ENCODE assay signal across 8 cellular contexts in the genomic region with DNA sequence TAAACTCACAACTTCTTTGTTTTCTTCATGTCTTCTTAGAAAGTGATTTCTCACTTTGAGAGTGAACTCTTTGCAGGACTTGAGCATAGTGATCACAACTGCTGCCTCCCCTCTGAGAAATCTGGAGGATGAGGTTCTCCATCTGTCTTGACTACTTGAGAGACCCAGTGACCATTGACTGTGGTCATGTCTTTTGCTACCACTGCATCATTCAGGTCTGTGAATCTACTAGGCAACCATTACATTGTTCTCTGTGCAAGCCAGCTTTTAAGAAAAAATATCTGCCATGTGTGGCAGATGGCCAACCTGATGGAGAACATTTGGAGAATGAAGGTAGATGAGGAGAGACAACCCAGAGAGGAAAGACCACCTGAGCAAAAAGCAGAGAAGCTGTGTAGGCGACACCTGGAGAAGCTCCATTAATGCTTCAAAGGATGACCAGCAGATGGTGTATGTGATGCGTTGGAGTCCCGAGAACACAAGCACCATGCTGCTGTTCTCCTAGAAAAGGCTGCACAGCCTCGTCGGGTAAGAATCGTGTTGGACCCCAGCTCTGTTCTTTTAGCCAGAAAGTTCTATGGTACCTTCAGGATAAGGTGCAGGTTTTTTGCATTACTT. TPM values are rescaled to one million over a fixed set of nuclear protein-coding genes. Genes with fewer than 3 reads are reported as not detected.
DNase-seq lines count a peak whose midpoint lies in the region; ATAC-seq, FAIRE-seq and TF ChIP-seq lines count a peak whose summit lies in the region.

No MANE protein-coding gene starts in this region.

- H3K23ac ChIP-seq in neuronal stem cell (ENCODE audit: low read depth, low read length, poor library complexity) = peak overlapping the region; percentile 80

- no peaks in the 10 kb centered on the region for H3K79me1 ChIP-seq in neuronal stem cell (ENCODE audit: low read depth, low read length)

- no peak overlapping the region for H3K18ac ChIP-seq in neuronal stem cell (ENCODE audit: low read length)

- no peak overlapping the region for H2BK120ac ChIP-seq in neuronal stem cell (ENCODE audit: low read depth, low read length)

- H2BK15ac ChIP-seq in neuronal stem cell (ENCODE audit: low read length) = no peak overlapping the region

- no peaks in the 10 kb centered on the region for H3K79me2 ChIP-seq in GM12878 (ENCODE audit: control insufficient read depth, insufficient read depth, low read length)

- H3K9ac ChIP-seq in GM12878 (ENCODE audit: control insufficient read depth, insufficient read depth, low read length) = no peak overlapping the region
- no peak overlapping the region for H3K9ac ChIP-seq in neuronal stem cell (ENCODE audit: low read depth, low read length, poor library complexity)

- intact Hi-C loops in GM12878 (cut with micrococcal nuclease; ENCODE audit: unreplicated experiment) = loop anchor here (1.0 kb wide), 1 partner anchor 159 kb away; no protein-coding TSS in a partner anchor

- SMC1A ChIA-PET in GM12878 (lab: Charles Lee; ENCODE audit: uncharacterized antibody, unreplicated experiment) = interaction anchor here (0.8 to 2.6 kb wide), 19 partner anchors 9 to 159 kb away, joined by 3 to 24 read pairs (median 3); no protein-coding TSS in a partner anchor

- H3K14ac ChIP-seq in neuronal stem cell (ENCODE audit: low read length) = no peak overlapping the region

- H2AFZ ChIP-seq in GM12878 (ENCODE audit: control insufficient read depth, low read depth, low read length) = no peak overlapping the region
- H2AFZ ChIP-seq in neuronal stem cell (ENCODE audit: low read length) = no peak overlapping the region

- no peaks in the 10 kb centered on the region for H3K4me1 ChIP-seq in GM12878 (ENCODE audit: control insufficient read depth, insufficient read depth, low read length)
- H3K4me1 ChIP-seq in neuronal stem cell (ENCODE audit: control insufficient read depth in 2 of 2, insufficient read depth in 1 of 2, low read depth in 1 of 2, low read length in 2 of 2) = no peaks in the 10 kb centered on the region

- H3K4me2 ChIP-seq in GM12878 (ENCODE audit: control insufficient read depth, insufficient read depth) (no peak overlapping the region), neuronal stem cell (ENCODE audit: insufficient read depth, low read length, poor library complexity, severe bottlenecking) (no peak overlapping the region)

- H2BK5ac ChIP-seq in neuronal stem cell (ENCODE audit: low read length) = no peak overlapping the region

- H3K4me3 ChIP-seq in GM12878 = no peak overlapping the region
- no peak overlapping the region for H3K4me3 ChIP-seq in neuronal stem cell (ENCODE audit: low read length in 2 of 2)

- peak; percentile 63 for TF ChIP-seq RAD21 in Ishikawa (IDR thresholded peaks at IDR 0.05; ENCODE audit: low read depth)
- TF ChIP-seq RAD21 in GM12878 (IDR thresholded peaks at IDR 0.05; ENCODE audit: insufficient read depth, low read depth, low read length) = peak; percentile 77

- H3K4ac ChIP-seq in neuronal stem cell (ENCODE audit: low read length) = no peak overlapping the region

- no peak overlapping the region for H4K91ac ChIP-seq in neuronal stem cell (ENCODE audit: low read depth, low read length, poor library complexity)

- CTCF ChIA-PET in GM12878 (lab: Yijun Ruan, JAX) = interaction anchor here (0.7 to 4.3 kb wide), 29 partner anchors 10 to 1022 kb away, joined by 3 to 53 read pairs (median 4); no protein-coding TSS in a partner anchor

- POLR2A ChIA-PET in GM12878 (lab: Charles Lee) = interaction anchor here (0.6 kb wide), 2 partner anchors 11 to 464 kb away, joined by 3 to 4 read pairs; no protein-coding TSS in a partner anchor

- no peak overlapping the region for H2AK5ac ChIP-seq in neuronal stem cell (ENCODE audit: low read depth, low read length)

- no peaks in the 10 kb centered on the region for H3K36me3 ChIP-seq in GM12878 (ENCODE audit: control insufficient read depth in 2 of 2, insufficient read depth in 2 of 2, low read length in 1 of 2)
- H3K36me3 ChIP-seq in neuronal stem cell (replicated peaks in 1 of 2; ENCODE audit: control insufficient read depth in 2 of 2, insufficient read depth in 2 of 2, low read length in 2 of 2) = no peaks in the 10 kb centered on the region

- no peaks in the 10 kb centered on the region for H4K20me1 ChIP-seq in GM12878 (ENCODE audit: control insufficient read depth, insufficient read depth)

- TF ChIP-seq POLR2A in GM12878 (IDR thresholded peaks at IDR 0.05; ENCODE audit: low read depth, low read length) = no peak

- peak; percentile 96 for FAIRE-seq in GM12878 (lab: Jason Lieb, UNC)

- TF ChIP-seq EP300 in Ishikawa (IDR thresholded peaks at IDR 0.05; ENCODE audit: borderline replicate concordance) = no peak
- no peak for TF ChIP-seq EP300 in GM12878 (IDR thresholded peaks at IDR 0.05; ENCODE audit: borderline replicate concordance in 1 of 2, control insufficient read depth in 1 of 2, low read depth in 2 of 2, low read length in 2 of 2)

- no peaks in the 10 kb centered on the region for H3K9me3 ChIP-seq in GM12878 (replicated peaks; ENCODE audit: control insufficient read depth, insufficient read depth, low read length)
- no peaks in the 10 kb centered on the region for H3K9me3 ChIP-seq in neuronal stem cell (replicated peaks in 1 of 2; ENCODE audit: control insufficient read depth in 2 of 2, insufficient read depth in 1 of 2, low read depth in 1 of 2, low read length in 2 of 2)

- no peak overlapping the region for H2BK12ac ChIP-seq in neuronal stem cell (ENCODE audit: low read length)

- H3K27ac ChIP-seq in GM12878 (ENCODE audit: control insufficient read depth, insufficient read depth) (no peak overlapping the region), neuronal stem cell (replicated peaks; ENCODE audit: low read length) (no peak overlapping the region)

- TF ChIP-seq CTCF in GM12878 (IDR thresholded peaks at IDR 0.05 in 2 of 3, conservative IDR thresholded peaks at IDR 0.05 in 1 of 3; ENCODE audit: control insufficient read depth in 2 of 3, extremely low read depth in 1 of 3, insufficient read depth in 1 of 3, low read depth in 3 of 3, low read length in 3 of 3) = peak; percentile 52 to 76 (median 60)

- no peak overlapping the region for H4K8ac ChIP-seq in neuronal stem cell (ENCODE audit: low read depth, low read length)

- peak; percentile 48 for DNase-seq in NCI-H748 (lab: John Stamatoyannopoulos, UW; ENCODE audit: unreplicated experiment)
- DNase-seq in NCI-H748 treated with DMSO at 0.1 percent for 48 hours (lab: John Stamatoyannopoulos, UW) = no peak
- DNase-seq in GM12878 (ENCODE audit: low read depth, low spot score) = no peak
- DNase-seq in neuronal stem cell (ENCODE audit: low spot score) = no peak
- DNase-seq in globus pallidus (ENCODE audit: low spot score) = no peak

- no TSS peak for BruUV-seq in GM12878 (replicated peaks; lab: Mats Ljungman, UMichigan)

- 0% methylated on average over 6 of the region's 6 CpGs for WGBS in GM12878 (ENCODE audit: insufficient coverage, insufficient replicate concordance, low lambda C conversion rate, missing lambda C conversion rate)
- no CpG with 5 or more reads among the region's 6 CpGs for WGBS in neuronal stem cell (ENCODE audit: extremely low coverage in 2 of 2, insufficient read length in 2 of 2, insufficient replicate concordance in 1 of 2), 2 donors

- H3K27me3 ChIP-seq in GM12878 (replicated peaks in 1 of 2; ENCODE audit: control insufficient read depth in 2 of 2, insufficient read depth in 2 of 2, low read length in 1 of 2) = no peaks in the 10 kb centered on the region; a peak in 1 of 4 replicates
- H3K27me3 ChIP-seq in neuronal stem cell (ENCODE audit: control insufficient read depth in 3 of 3, insufficient read depth in 3 of 3, low read depth in 1 of 3, low read length in 3 of 3) = no peaks in the 10 kb centered on the region

- peak; percentile 82 for ATAC-seq in GM12878
- no peak for ATAC-seq in GM19035 (IDR thresholded peaks at IDR 0.05; ENCODE audit: unreplicated experiment)
- no peak for ATAC-seq in GM18867 (IDR thresholded peaks at IDR 0.05; ENCODE audit: unreplicated experiment)

- in situ Hi-C loops in GM12878 (cut with MboI) = loop anchor here (5.0 kb wide), 1 partner anchor 159 kb away; no protein-coding TSS in a partner anchor

- RAD21 ChIA-PET in GM12878 (lab: Charles Lee; ENCODE audit: unreplicated experiment) = interaction anchor here (0.5 to 2.7 kb wide), 13 partner anchors 9 to 689 kb away, joined by 3 to 17 read pairs (median 5); a partner anchor contains a TSS

TF ChIP-seq in Ishikawa, 13 proteins besides CTCF, POLR2A, EP300 and RAD21 (continues in another document):
- TF ChIP-seq TCF12 (IDR thresholded peaks at IDR 0.05; ENCODE audit: low read depth) = no peak
- no peak for TF ChIP-seq NFIC (IDR thresholded peaks at IDR 0.05)
- TF ChIP-seq CEBPB (IDR thresholded peaks at IDR 0.05) = no peak
- no peak for TF ChIP-seq ZBTB7A (IDR thresholded peaks at IDR 0.05; ENCODE audit: low read depth)
- no peak for TF ChIP-seq CREB1 (IDR thresholded peaks at IDR 0.05; ENCODE audit: low read depth)
- TF ChIP-seq EGR1 (IDR thresholded peaks at IDR 0.05) = no peak

TF ChIP-seq in GM12878, 131 proteins besides CTCF, POLR2A, EP300 and RAD21 (continues in another document):
- TF ChIP-seq POU2F2 (IDR thresholded peaks at IDR 0.05; ENCODE audit: borderline replicate concordance, low read depth, low read length) (no peak), KDM1A (IDR thresholded peaks at IDR 0.05; ENCODE audit: borderline replicate concordance) (no peak), NR2C1 (IDR thresholded peaks at IDR 0.05) (no peak), SMARCA5 (IDR thresholded peaks at IDR 0.05) (peak; percentile 73; the same call in 1 of the 2 replicates), RUNX3 (IDR thresholded peaks at IDR 0.05; ENCODE audit: low read length) (no peak), SMC3 (IDR thresholded peaks at IDR 0.05; ENCODE audit: borderline replicate concordance, low read length) (peak; percentile 70; the same call in 1 of the 2 replicates)

RNA-seq across cellular contexts. Expression of a gene that starts 25.1 kb away (rescaled TPM):
- 43.0 and 46.6 TPM in 2 replicates for total RNA-seq in GM12878 (2013; cell fraction: nucleolus; rRNA removed)
- total RNA-seq in GM12878 (2014; rRNA removed) (62.4 and 73.5 TPM in 2 replicates), GM12878 (2014; rRNA removed; fragmentation: Illumina TruSeq; extraction: Trizol) (39.2 and 43.9 TPM in 2 replicates), GM12878 (2021) (76.4 and 79.6 TPM in 2 replicates)
- polyA plus RNA-seq in GM12878 (2011; ENCODE audit: low read depth) = 39.1 TPM
- polyA plus RNA-seq in GM12878 (2011; rRNA removed) (35.6 and 57.3 TPM in 2 replicates), GM12878 (2014; fragmentation: Illumina TruSeq; extraction: Trizol) (57.6 and 72.4 TPM in 2 replicates), GM12878 (2014; fragmentation: Nextera tagmentation; extraction: Ambion mirVana) (10 to 100 TPM; 13.1 to 18.2 TPM), GM12878 (2014; rRNA removed) (56.5 and 67.5 TPM in 2 replicates), GM12878 (2016; fragmentation: Nextera tagmentation; extraction: Ambion mirVana) (10 to 100 TPM; 69.9 to 75.3 TPM)
- polyA plus RNA-seq in GM12878 (2011; cell fraction: cytosol; rRNA removed) = 58.1 and 59.0 TPM in 2 replicates
- 62.3 and 84.6 TPM in 2 replicates for polyA plus RNA-seq in GM12878 (2011; cell fraction: nucleus; rRNA removed)
- polyA plus RNA-seq in GM12878 (2012) = 35.8 and 51.5 TPM in 2 replicates
- 45.0 and 62.8 TPM in 2 replicates for polyA minus RNA-seq in GM12878 (2011; rRNA and poly(A)+ RNA removed)
- 17.9 and 27.3 TPM in 2 replicates for polyA minus RNA-seq in GM12878 (2011; cell fraction: cytosol; rRNA and poly(A)+ RNA removed)
- polyA minus RNA-seq in GM12878 (2011; cell fraction: nucleus; rRNA and poly(A)+ RNA removed) = 15.7 and 26.6 TPM in 2 replicates
- polyA plus RNA-seq in neuronal stem cell (2013, experiment 1 of 2) = 8.7 TPM
- polyA plus RNA-seq in neuronal stem cell (2013, experiment 2 of 2) = 8.4 TPM
